ENCODE assay signal across 7 cellular contexts in genomic region chr16:84600343-84601229, GRCh38. TPM values are rescaled to one million over a fixed set of nuclear protein-coding genes. Genes with fewer than 3 reads are reported as not detected.
A peak's percentile ranks its signal among the peaks of the same experiment; 100 is the strongest.
DNase-seq lines count a peak whose midpoint lies in the region; ATAC-seq, FAIRE-seq and TF ChIP-seq lines count a peak whose summit lies in the region.

No MANE protein-coding gene starts in this region.

- DNase-seq in NCI-H1436 treated with DMSO at 0.1 percent for 48 hours (lab: John Stamatoyannopoulos, UW) (peak; percentile 69), K562 (ENCODE audit: extremely low read depth in 1 of 4, low spot score in 3 of 4) (peak in 2 of 4 experiments; percentile 71 to 80), H54 (ENCODE audit: insufficient read length, low spot score) (no peak), HK-2 (ENCODE audit: unreplicated experiment) (no peak)

- ATAC-seq in GM18858 (IDR thresholded peaks at IDR 0.05; ENCODE audit: unreplicated experiment) = peak; percentile 75
- ATAC-seq in HG02571 (IDR thresholded peaks at IDR 0.05; ENCODE audit: unreplicated experiment) = peak; percentile 59
- ATAC-seq in K562 = peak; percentile 85

- H3K9ac ChIP-seq in K562 (ENCODE audit: insufficient read depth in 1 of 2, low read depth in 2 of 2, low read length in 2 of 2) = peak overlapping the region; percentile 40 to 71; a peak in 3 of 4 replicates

- no TSS peak for BruUV-seq in K562 (replicated peaks; lab: Mats Ljungman, UMichigan)

- H3K4me3 ChIP-seq in K562 = no peak overlapping the region

- H3K36me3 ChIP-seq in K562 (ENCODE audit: control insufficient read depth, insufficient read depth, low read length) = peaks cover 9% of the 10 kb centered on the region; the same call in 1 of the 3 replicates

- no peak for TF ChIP-seq EP300 in K562 (IDR thresholded peaks at IDR 0.05; ENCODE audit: low read length)

- no peak for TF ChIP-seq POLR2A in K562 (conservative IDR thresholded peaks at IDR 0.05)
- no peak for TF ChIP-seq POLR2A in H54 (IDR thresholded peaks at IDR 0.05; ENCODE audit: low read depth, low read length)

- peaks cover 48 to 53% of the 10 kb centered on the region in 2 experiments for H3K4me1 ChIP-seq in K562 (replicated peaks in 1 of 2; ENCODE audit: control insufficient read depth in 2 of 2, insufficient read depth in 2 of 2, low read length in 2 of 2)

- no peaks in the 10 kb centered on the region for H4K20me1 ChIP-seq in K562 (replicated peaks; ENCODE audit: control insufficient read depth, insufficient read depth, low read length)

- peak overlapping the region; percentile 80 for H3K4me2 ChIP-seq in K562 (ENCODE audit: insufficient read depth, low read length)

- TF ChIP-seq RAD21 in K562 (CRISPR knock-in tag; conservative IDR thresholded peaks at IDR 0.05 in 1 of 2, IDR thresholded peaks at IDR 0.05 in 1 of 2) = no peak

- H3K27ac ChIP-seq in K562 (ENCODE audit: extremely low read depth, low read depth, low read length) = peak overlapping the region; percentile 86

- TF ChIP-seq CTCF in K562 (IDR thresholded peaks at IDR 0.05 in 2 of 3, conservative IDR thresholded peaks at IDR 0.05 in 1 of 3; ENCODE audit: insufficient read depth in 2 of 3, low read depth in 1 of 3, low read length in 3 of 3) (no peak), nephron (IDR thresholded peaks at IDR 0.05; ENCODE audit: unreplicated experiment in 3 of 3) (no peak)

- H2AFZ ChIP-seq in K562 (ENCODE audit: low read depth, low read length) = peak overlapping the region; percentile 95

- POLR2A ChIA-PET in K562 (lab: Yijun Ruan, JAX) = interaction anchor here (0.6 to 1.3 kb wide), 9 partner anchors 12 to 455 kb away, joined by 3 to 6 read pairs (median 3); partner anchors contain the start of gene COTL1

- in situ Hi-C loops in K562 (cut with MboI) = no loop called here

- H3K36me3 Mint-ChIP-seq in nephron (ENCODE audit: low read depth) = peaks cover 8% of the 10 kb centered on the region

- WGBS in K562 (ENCODE audit: insufficient coverage, low coverage, missing lambda C conversion rate) = 48% methylated on average over 25 of the region's 25 CpGs

- H3K27me3 Mint-ChIP-seq in nephron (ENCODE audit: low read depth) = peaks cover 7% of the 10 kb centered on the region

- no peaks in the 10 kb centered on the region for H3K27me3 ChIP-seq in K562 (ENCODE audit: control insufficient read depth in 2 of 2, insufficient read depth in 2 of 2, low read length in 2 of 2)

- H3K9me3 Mint-ChIP-seq in nephron = no peaks in the 10 kb centered on the region

- no peaks in the 10 kb centered on the region for H3K9me3 ChIP-seq in K562 (replicated peaks; ENCODE audit: control insufficient read depth, insufficient read depth, low read depth, low read length)

- intact Hi-C loops in K562 (cut with micrococcal nuclease) = no loop called here

- peaks cover 71% of the 10 kb centered on the region for H3K4me1 Mint-ChIP-seq in nephron

- no peaks in the 10 kb centered on the region for H3K9me1 ChIP-seq in K562 (ENCODE audit: control insufficient read depth, insufficient read depth, low read length)

- peaks cover 73% of the 10 kb centered on the region for H3K79me2 ChIP-seq in K562 (ENCODE audit: control insufficient read depth, insufficient read depth, low read length)

- H3K4me3 Mint-ChIP-seq in nephron = peak overlapping the region; percentile 33 to 66 (median 39)

- H3K27ac Mint-ChIP-seq in nephron = peak overlapping the region; percentile 89 to 99 (median 96)

- FAIRE-seq in K562 (lab: Jason Lieb, UNC) = peak; percentile 82
- no peak for FAIRE-seq in H54 (lab: Jason Lieb, UNC)

- CTCF ChIA-PET in K562 (lab: Yijun Ruan, JAX; ENCODE audit: low intra/inter-chr PET ratio) = no interaction called here

TF ChIP-seq in K562, 482 proteins besides CTCF, POLR2A, EP300 and RAD21 (continues in another document):
- TF ChIP-seq CBFB (CRISPR knock-in tag; IDR thresholded peaks at IDR 0.05) = no peak
- no peak for TF ChIP-seq ETS2 (tag; IDR thresholded peaks at IDR 0.05; ENCODE audit: borderline replicate concordance, poor library complexity, severe bottlenecking)
- no peak for TF ChIP-seq ZNF354B (CRISPR knock-in tag; IDR thresholded peaks at IDR 0.05)
- TF ChIP-seq CEBPZ (IDR thresholded peaks at IDR 0.05; ENCODE audit: borderline replicate concordance, low read depth, low read length) = no peak
- no peak for TF ChIP-seq NR3C1 (CRISPR knock-in tag; IDR thresholded peaks at IDR 0.05)

RNA-seq across cellular contexts. Expression of gene COTL1, which starts 17.3 kb away (rescaled TPM):
- 27.5 and 42.5 TPM in 2 replicates for total RNA-seq in K562 (2011; cell fraction: chromatin; rRNA removed; ENCODE audit: low replicate concordance)
- total RNA-seq in K562 (2011; cell fraction: nucleolus; rRNA removed) = 32.2 and 34.5 TPM in 2 replicates
- 35.0 and 39.8 TPM in 2 replicates for total RNA-seq in K562 (2011; cell fraction: nucleoplasm; rRNA removed)
- total RNA-seq in K562 (2014; rRNA removed) (117 and 145 TPM in 2 replicates), K562 (2014; rRNA removed; fragmentation: Illumina TruSeq; extraction: Trizol) (49.5 and 60.5 TPM in 2 replicates), K562 (2015; rRNA removed; fragmentation: Illumina TruSeq; extraction: Trizol) (71.8 and 72.5 TPM in 2 replicates), K562 (2021) (185 and 186 TPM in 2 replicates)
- polyA plus RNA-seq in K562 (2011; rRNA removed) (33.9 and 39.4 TPM in 2 replicates), K562 (2014; fragmentation: Illumina TruSeq; extraction: Trizol) (161 TPM in 2 replicates), K562 (2014; fragmentation: Nextera tagmentation; extraction: Ambion mirVana) (10 to 100 TPM; 27.7 to 33.4 TPM), K562 (2014; rRNA removed) (91.2 and 100 TPM in 2 replicates)
- 54.4 and 79.1 TPM in 2 replicates for polyA plus RNA-seq in K562 (2011; cell fraction: cytosol; rRNA removed)
- polyA plus RNA-seq in K562 (2011; cell fraction: nucleus; rRNA removed) = 33.5 and 46.0 TPM in 2 replicates
- polyA plus RNA-seq in K562 (2012) = 111 and 131 TPM in 2 replicates
- 21.2 and 25.2 TPM in 2 replicates for polyA minus RNA-seq in K562 (2011; rRNA and poly(A)+ RNA removed)
- 32.1 and 32.6 TPM in 2 replicates for polyA minus RNA-seq in K562 (2011; cell fraction: cytosol; rRNA and poly(A)+ RNA removed)
- 15.1 and 19.7 TPM in 2 replicates for polyA minus RNA-seq in K562 (2011; cell fraction: nucleus; rRNA and poly(A)+ RNA removed)

RNA-seq across cellular contexts. Expression of gene KLHL36, which starts 47.7 kb away (rescaled TPM):
- 52.2 and 130 TPM in 2 replicates for total RNA-seq in K562 (2011; cell fraction: chromatin; rRNA removed; ENCODE audit: low replicate concordance)
- 84.1 and 104 TPM in 2 replicates for total RNA-seq in K562 (2011; cell fraction: nucleolus; rRNA removed)
- total RNA-seq in K562 (2011; cell fraction: nucleoplasm; rRNA removed) = 79.9 and 86.4 TPM in 2 replicates
- 30.6 and 40.4 TPM in 2 replicates for total RNA-seq in K562 (2014; rRNA removed)
- total RNA-seq in K562 (2014; rRNA removed; fragmentation: Illumina TruSeq; extraction: Trizol) = 15.5 and 16.6 TPM in 2 replicates
- 18.5 and 21.1 TPM in 2 replicates for total RNA-seq in K562 (2015; rRNA removed; fragmentation: Illumina TruSeq; extraction: Trizol)
- 48.6 and 51.2 TPM in 2 replicates for total RNA-seq in K562 (2021)
- 25.6 and 34.8 TPM in 2 replicates for polyA plus RNA-seq in K562 (2011; rRNA removed)
- 33.1 and 49.1 TPM in 2 replicates for polyA plus RNA-seq in K562 (2011; cell fraction: cytosol; rRNA removed)
- 59.7 and 85.8 TPM in 2 replicates for polyA plus RNA-seq in K562 (2011; cell fraction: nucleus; rRNA removed)
- polyA plus RNA-seq in K562 (2012) = 22.4 and 33.6 TPM in 2 replicates
- polyA plus RNA-seq in K562 (2014; fragmentation: Illumina TruSeq; extraction: Trizol) = 16.5 and 20.7 TPM in 2 replicates
- 1 to 10 TPM; 2.1 to 2.5 TPM for polyA plus RNA-seq in K562 (2014; fragmentation: Nextera tagmentation; extraction: Ambion mirVana)
- polyA plus RNA-seq in K562 (2014; rRNA removed) = 25.4 and 30.1 TPM in 2 replicates
- polyA minus RNA-seq in K562 (2011; rRNA and poly(A)+ RNA removed) = 31.9 and 39.3 TPM in 2 replicates
- 43.7 and 62.8 TPM in 2 replicates for polyA minus RNA-seq in K562 (2011; cell fraction: cytosol; rRNA and poly(A)+ RNA removed)
- polyA minus RNA-seq in K562 (2011; cell fraction: nucleus; rRNA and poly(A)+ RNA removed) = 33.7 and 40.1 TPM in 2 replicates
